Comparison of ENCODE assay signal across 19 cellular contexts in genomic region chr17:44777394-44778348, GRCh38. TPM values are rescaled to one million over a fixed set of nuclear protein-coding genes. Genes with fewer than 3 reads are reported as not detected.
A peak's percentile ranks its signal among the peaks of the same experiment; 100 is the strongest.
DNase-seq lines count a peak whose midpoint lies in the region; TF ChIP-seq lines count a peak whose summit lies in the region.
"Had no signal": no experiment of that assay in that cellular context is flagged by ENCODE, and none has a peak within 500 bp of the region (broad histone marks: within the 10 kb centered on the region; RNA-seq: fewer than 3 reads in every experiment).

No MANE protein-coding gene starts in this region.

- H4K8ac ChIP-seq in H9 (replicated peaks; ENCODE audit: insufficient read length, low read depth, low read length): no peak overlapping the region

- WGBS in H9 (ENCODE audit: extremely low coverage, insufficient read length, low lambda C conversion rate): no CpG with 5 or more reads among the region's 20 CpGs
- WGBS in GM23248 (ENCODE audit: low coverage in 1 of 2, low lambda C conversion rate in 2 of 2, missing lambda C conversion rate in 2 of 2), 2 experiments: 82 to 85% methylated on average over 20 of the region's 20 CpGs

- no peak overlapping the region for H2BK120ac ChIP-seq in H9 (ENCODE audit: low read depth, low read length, poor library complexity, severe bottlenecking)

- no peak overlapping the region for H4K5ac ChIP-seq in H9 (ENCODE audit: insufficient read length, low read depth, low read length)

- TF ChIP-seq CTCF in H9 (conservative IDR thresholded peaks at IDR 0.05) (no peak), brain (conservative IDR thresholded peaks at IDR 0.05) (no peak), neural crest cell (conservative IDR thresholded peaks at IDR 0.05) (no peak)

- in situ Hi-C loops in GM23248 (cut with MboI): no loop called here

- H3K9me3 ChIP-seq in H9 (ENCODE audit: control insufficient read depth, low read depth, low read length) (no peaks in the 10 kb centered on the region), GM23248 (ENCODE audit: low read depth) (no peaks in the 10 kb centered on the region)
- H3K9me3 ChIP-seq: colonic mucosa, HAP-1, left lung, right atrium auricular region had no signal

- H3K14ac ChIP-seq in H9 (ENCODE audit: insufficient read depth, low read length): no peak overlapping the region

- no peak overlapping the region for H2BK20ac ChIP-seq in H9 (ENCODE audit: low read depth, low read length, poor library complexity, severe bottlenecking)

- H3K27ac ChIP-seq in H9 (ENCODE audit: insufficient read length, low read depth, low read length): no peak overlapping the region
- no peak overlapping the region for H3K27ac ChIP-seq in GM23248
- H3K27ac ChIP-seq: colonic mucosa, left lung had no signal

- no peak overlapping the region for H2BK15ac ChIP-seq in H9 (ENCODE audit: low read depth, low read length)

- H3K4me2 ChIP-seq in H9 (ENCODE audit: insufficient read depth, insufficient read length, low read length) (no peak overlapping the region), GM23248 (ENCODE audit: unreplicated experiment) (no peak overlapping the region)

- H3K56ac ChIP-seq in H9 (ENCODE audit: insufficient read length, low read depth, low read length): no peak overlapping the region

- H2BK12ac ChIP-seq in H9 (ENCODE audit: insufficient read length, low read depth, low read length): no peak overlapping the region

- H3K27me3 ChIP-seq in H9 (ENCODE audit: insufficient read depth, low read length) (peaks cover 4% of the 10 kb centered on the region; the same call in 1 of the 2 replicates), GM23248 (replicated peaks; ENCODE audit: insufficient read depth) (no peaks in the 10 kb centered on the region)
- H3K27me3 ChIP-seq: colonic mucosa, right atrium auricular region had no signal

- H3K23ac ChIP-seq in H9 (ENCODE audit: insufficient read length, low read depth, low read length): no peak overlapping the region

- H3K4me3 ChIP-seq in GM23248: no peak overlapping the region
- H3K4me3 ChIP-seq: colonic mucosa, GM12878, HAP-1, left lung, right atrium auricular region had no signal

- H3K4me1 Mint-ChIP-seq in T-helper 2 cell treated with Interferon-gamma antibody and Interleukin-4, amounts not matched to agents 5 μg/mL and 100 μg/mL, for 36 hours (ENCODE audit: low read depth): peaks cover 7% of the 10 kb centered on the region
- peaks cover 23 to 33% of the 10 kb centered on the region in 2 experiments for H3K4me1 Mint-ChIP-seq in H9
- H3K4me1 Mint-ChIP-seq in brain: peaks cover 10% of the 10 kb centered on the region
- H3K4me1 Mint-ChIP-seq in neural crest cell: peaks cover 20% of the 10 kb centered on the region

- no peak overlapping the region for H3K4ac ChIP-seq in H9 (ENCODE audit: low read depth, low read length)

- no peaks in the 10 kb centered on the region for H3K36me3 Mint-ChIP-seq in T-helper 2 cell treated with Interferon-gamma antibody and Interleukin-4, amounts not matched to agents 5 μg/mL and 100 μg/mL, for 36 hours (ENCODE audit: low read depth)
- no peaks in the 10 kb centered on the region for H3K36me3 Mint-ChIP-seq in H9 (ENCODE audit: insufficient read depth in 1 of 3, low read depth in 3 of 3)
- H3K36me3 Mint-ChIP-seq in brain: no peaks in the 10 kb centered on the region
- H3K36me3 Mint-ChIP-seq in neural crest cell (ENCODE audit: low read depth): no peaks in the 10 kb centered on the region
- H3K36me3 Mint-ChIP-seq: activated naive CD8-positive, alpha-beta T cell treated with anti-CD3 and anti-CD28 coated beads, Interleukin-2, amount 10 ng/mL, durations not matched to agents 7 days and 5 days had no signal

- DNase-seq in T-helper 2 cell treated with Interferon-gamma antibody and Interleukin-4, amounts not matched to agents 5 μg/mL and 100 μg/mL, for 36 hours (ENCODE audit: low spot score): no peak
- DNase-seq in T-helper 2 cell (no peak), H9 (peak; percentile 40), neural crest cell (ENCODE audit: low read depth, low spot score) (no peak), GM23248 (no peak), DMS153 (lab: John Stamatoyannopoulos, UW) (no peak)
- no peak for DNase-seq in stimulated activated naive CD4-positive, alpha-beta T cell treated with Interleukin-2 at 50 U/mL for 16 hours (lab: John Stamatoyannopoulos, UW)
- DNase-seq: activated CD4-positive, alpha-beta T cell treated with anti-CD3 and anti-CD28 coated beads for 48 hours; activated naive CD8-positive, alpha-beta T cell treated with anti-CD3 and anti-CD28 coated beads, Interleukin-2, amount 10 ng/mL, durations not matched to agents 7 days and 5 days; colonic mucosa; DMS79; head of caudate nucleus; left lung; NCI-H510A treated with DMSO at 0.1 percent for 48 hours had no signal

- no peak overlapping the region for H4K91ac ChIP-seq in H9 (ENCODE audit: insufficient read length, low read depth, low read length)

- H3K27me3 Mint-ChIP-seq in T-helper 2 cell treated with Interferon-gamma antibody and Interleukin-4, amounts not matched to agents 5 μg/mL and 100 μg/mL, for 36 hours (ENCODE audit: low read depth): peaks cover 7% of the 10 kb centered on the region
- peaks cover 39% of the 10 kb centered on the region for H3K27me3 Mint-ChIP-seq in H9 (ENCODE audit: low read depth)
- peaks cover 6% of the 10 kb centered on the region for H3K27me3 Mint-ChIP-seq in brain
- peaks cover 9% of the 10 kb centered on the region for H3K27me3 Mint-ChIP-seq in neural crest cell (ENCODE audit: low read depth)

- no peak overlapping the region for H3K18ac ChIP-seq in H9 (ENCODE audit: insufficient read length, low read depth, low read length)

- H3K4me1 ChIP-seq in H9 (ENCODE audit: insufficient read depth, low read length) (peaks cover 2% of the 10 kb centered on the region; the same call in 1 of the 2 replicates), GM23248 (ENCODE audit: insufficient read depth) (no peaks in the 10 kb centered on the region)
- H3K4me1 ChIP-seq: colonic mucosa had no signal

- H2AFZ ChIP-seq in H9 (ENCODE audit: low read length) (no peak overlapping the region), GM23248 (no peak overlapping the region)

- no peaks in the 10 kb centered on the region for H3K9me2 ChIP-seq in GM23248 (ENCODE audit: insufficient read depth)

- H2BK5ac ChIP-seq in H9 (ENCODE audit: insufficient read length, low read length): no peak overlapping the region

- H3K9me3 Mint-ChIP-seq in T-helper 2 cell treated with Interferon-gamma antibody and Interleukin-4, amounts not matched to agents 5 μg/mL and 100 μg/mL, for 36 hours: no peaks in the 10 kb centered on the region
- H3K9me3 Mint-ChIP-seq in H9 (no peaks in the 10 kb centered on the region), brain (peaks cover 0 to 4% (median 0%) of the 10 kb centered on the region in 5 experiments), neural crest cell (no peaks in the 10 kb centered on the region)
- H3K9me3 Mint-ChIP-seq: activated naive CD8-positive, alpha-beta T cell treated with anti-CD3 and anti-CD28 coated beads, Interleukin-2, amount 10 ng/mL, durations not matched to agents 7 days and 5 days; activated T-helper 2 cell treated with anti-CD3 and anti-CD28 coated beads, Interferon-gamma antibody, Interleukin-2, Interleukin-4, amounts not matched to agents 10 μg/mL and 5 μg/mL and 100 μg/mL, durations not matched to agents 14 hours and 24 hours and 36 hours had no signal

- no peak overlapping the region for H3T11ph ChIP-seq in H9 (ENCODE audit: low read length)

- H4K20me1 ChIP-seq in H9 (ENCODE audit: control insufficient read depth, insufficient read depth, insufficient read length) (no peaks in the 10 kb centered on the region), GM23248 (ENCODE audit: insufficient read depth) (no peaks in the 10 kb centered on the region)

- H3K36me3 ChIP-seq in GM23248 (ENCODE audit: low read depth): no peaks in the 10 kb centered on the region
- H3K36me3 ChIP-seq: colonic mucosa, HAP-1, left lung, right atrium auricular region had no signal

- no peak overlapping the region for H3K9ac ChIP-seq in H9 (ENCODE audit: extremely low read depth, insufficient read length, low read length)
- no peak overlapping the region for H3K9ac ChIP-seq in GM23248

- no peak overlapping the region for H2AK5ac ChIP-seq in H9 (ENCODE audit: insufficient read length, low read length)

- H3K4me3 Mint-ChIP-seq in T-helper 2 cell treated with Interferon-gamma antibody and Interleukin-4, amounts not matched to agents 5 μg/mL and 100 μg/mL, for 36 hours: peak overlapping the region; percentile 30
- H3K4me3 Mint-ChIP-seq in H9 (peak overlapping the region in 1 of 2 experiments; percentile 65; a peak in 2 of 5 replicates), brain (peak overlapping the region in 3 of 5 experiments; percentile 49 to 58 (median 52)), neural crest cell (peak overlapping the region; percentile 27)

- no peaks in the 10 kb centered on the region for H3F3A ChIP-seq in GM23248 (ENCODE audit: insufficient read depth)

- H3K79me2 ChIP-seq in H9 (ENCODE audit: insufficient read depth, low read length) (no peaks in the 10 kb centered on the region), GM23248 (ENCODE audit: insufficient read depth) (no peaks in the 10 kb centered on the region)

- no peak overlapping the region for H3K27ac Mint-ChIP-seq in T-helper 2 cell treated with Interferon-gamma antibody and Interleukin-4, amounts not matched to agents 5 μg/mL and 100 μg/mL, for 36 hours
- H3K27ac Mint-ChIP-seq in H9 (peak overlapping the region in 1 of 3 experiments; percentile 52; a peak in 1 of 7 replicates), brain (no peak overlapping the region), neural crest cell (ENCODE audit: unreplicated experiment) (no peak overlapping the region)
- H3K27ac Mint-ChIP-seq: activated naive CD8-positive, alpha-beta T cell treated with anti-CD3 and anti-CD28 coated beads, Interleukin-2, amount 10 ng/mL, durations not matched to agents 7 days and 5 days; activated T-helper 2 cell treated with anti-CD3 and anti-CD28 coated beads, Interferon-gamma antibody, Interleukin-2, Interleukin-4, amounts not matched to agents 10 μg/mL and 5 μg/mL and 100 μg/mL, durations not matched to agents 14 hours and 24 hours and 36 hours had no signal

- H3K79me1 ChIP-seq in H9 (ENCODE audit: insufficient read depth, low read depth, low read length, poor library complexity, severe bottlenecking): no peaks in the 10 kb centered on the region

- peaks cover 10% of the 10 kb centered on the region for H3K23me2 ChIP-seq in H9 (ENCODE audit: insufficient read length, low read depth, low read length, poor library complexity, severe bottlenecking)

RNA-seq across cellular contexts. Expression of gene ADAM11, which starts 18.9 kb away (rescaled TPM):
- total RNA-seq in H9 (2021) (2.7 and 4.6 TPM in 2 replicates), neural crest cell (5.2 and 6.0 TPM in 2 replicates)
- polyA plus RNA-seq in brain (ENCODE audit: insufficient read depth, low read depth, low replicate concordance) (5.5 TPM), GM23248 (2016; fragmentation: Nextera tagmentation; extraction: Ambion mirVana) (0.09 and 0.20 TPM in 2 replicates)
- 0.22 and 0.63 TPM in 2 replicates for total RNA-seq in GM23248 (2014; rRNA removed; shearing (Covaris generic))

RNA-seq across cellular contexts. Expression of gene GJC1, which starts 52.4 kb away (rescaled TPM):
- total RNA-seq in H9 (2021): 114 and 119 TPM in 2 replicates
- 6.8 TPM for polyA plus RNA-seq in brain (ENCODE audit: insufficient read depth, low read depth, low replicate concordance)
- 143 and 145 TPM in 2 replicates for total RNA-seq in neural crest cell
- 18.4 and 19.1 TPM in 2 replicates for total RNA-seq in GM23248 (2014; rRNA removed; shearing (Covaris generic))
- 13.6 and 15.2 TPM in 2 replicates for polyA plus RNA-seq in GM23248 (2016; fragmentation: Nextera tagmentation; extraction: Ambion mirVana)
